In genomic region chr7:70678621-70679251, GRCh38 we compare ENCODE assay signal across 14 cellular contexts.
DNase-seq lines count a peak whose midpoint lies in the region; ATAC-seq, FAIRE-seq and TF ChIP-seq lines count a peak whose summit lies in the region.
"Had no signal": no experiment of that assay in that cellular context is flagged by ENCODE, and none has a peak within 500 bp of the region (broad histone marks: within the 10 kb centered on the region; RNA-seq: fewer than 3 reads in every experiment).

No MANE protein-coding gene starts in this region.

- H3K36me3 Mint-ChIP-seq in natural killer cell treated with Interleukin-12 subunit alpha and Interleukin-12 subunit beta and Interleukin-15 and Interleukin-18, amount 100 ng/mL, for 72 hours = no peaks in the 10 kb centered on the region
- no peaks in the 10 kb centered on the region for H3K36me3 Mint-ChIP-seq in CD14-positive monocyte

- H3K9me3 Mint-ChIP-seq in natural killer cell treated with Interleukin-12 subunit alpha and Interleukin-12 subunit beta and Interleukin-15 and Interleukin-18, amount 100 ng/mL, for 72 hours = no peaks in the 10 kb centered on the region
- H3K9me3 Mint-ChIP-seq in CD14-positive monocyte = no peaks in the 10 kb centered on the region

- in situ Hi-C loops in astrocyte of the spinal cord (cut with HindIII; ENCODE audit: low sequenced_read_pairs) = no loop called here

- FAIRE-seq in H54 (lab: Jason Lieb, UNC) = no peak

- intact Hi-C loops in CD14-positive monocyte (cut with micrococcal nuclease) = no loop called here

- TF ChIP-seq POLR2A in NB4 (IDR thresholded peaks at IDR 0.05; ENCODE audit: extremely low read depth, insufficient read length) (no peak), H54 (IDR thresholded peaks at IDR 0.05; ENCODE audit: low read depth, low read length) (no peak)

- no peak overlapping the region for H3K4me3 ChIP-seq in NB4 (ENCODE audit: low read depth, low read length)
- no peak overlapping the region for H3K4me3 ChIP-seq in astrocyte of the spinal cord (ENCODE audit: low read depth, low read length)
- H3K4me3 ChIP-seq: right atrium auricular region, thoracic aorta had no signal

- H3K27me3 Mint-ChIP-seq in natural killer cell treated with Interleukin-12 subunit alpha and Interleukin-12 subunit beta and Interleukin-15 and Interleukin-18, amount 100 ng/mL, for 72 hours = peaks cover 0 to 5% of the 10 kb centered on the region in 2 donors
- peaks cover 0 to 2% (median 0%) of the 10 kb centered on the region in 3 donors for H3K27me3 Mint-ChIP-seq in CD14-positive monocyte (ENCODE audit: low read depth in 3 of 3)

- ATAC-seq in natural killer cell treated with Interleukin-12 subunit alpha and Interleukin-12 subunit beta and Interleukin-15 and Interleukin-18, amount 100 ng/mL, for 72 hours = peak; percentile 37 to 52
- ATAC-seq in GM21528 (IDR thresholded peaks at IDR 0.05; ENCODE audit: low FRiP score, unreplicated experiment) = no peak

- peak overlapping the region; percentile 88 for H3K4me3 Mint-ChIP-seq in natural killer cell treated with Interleukin-12 subunit alpha and Interleukin-12 subunit beta and Interleukin-15 and Interleukin-18, amount 100 ng/mL, for 72 hours
- no peak overlapping the region for H3K4me3 Mint-ChIP-seq in CD14-positive monocyte

- TF ChIP-seq CTCF in NB4 (IDR thresholded peaks at IDR 0.05; ENCODE audit: low read depth, low read length) (no peak), astrocyte of the spinal cord (IDR thresholded peaks at IDR 0.05; ENCODE audit: low read depth, low read length) (no peak), CD14-positive monocyte (IDR thresholded peaks at IDR 0.05) (no peak)

- peaks cover 59 to 64% of the 10 kb centered on the region in 2 donors for H3K4me1 Mint-ChIP-seq in natural killer cell treated with Interleukin-12 subunit alpha and Interleukin-12 subunit beta and Interleukin-15 and Interleukin-18, amount 100 ng/mL, for 72 hours (ENCODE audit: low read depth in 2 of 2)
- peaks cover 17% of the 10 kb centered on the region for H3K4me1 Mint-ChIP-seq in CD14-positive monocyte

- peak overlapping the region; percentile 89 to 94 for H3K27ac Mint-ChIP-seq in natural killer cell treated with Interleukin-12 subunit alpha and Interleukin-12 subunit beta and Interleukin-15 and Interleukin-18, amount 100 ng/mL, for 72 hours
- H3K27ac Mint-ChIP-seq in CD14-positive monocyte = no peak overlapping the region

- DNase-seq in EL (peak; percentile 37), NB4 (ENCODE audit: low read depth) (peak; percentile 97), astrocyte of the spinal cord (ENCODE audit: low read depth, low spot score) (peak; percentile 89), pons (ENCODE audit: low spot score) (no peak), H54 (ENCODE audit: insufficient read length, low spot score) (no peak), CD14-positive monocyte (ENCODE audit: low spot score) (no peak)
- DNase-seq in natural killer cell treated with Interleukin-12 subunit alpha and Interleukin-12 subunit beta and Interleukin-15 and Interleukin-18, amount 100 ng/mL, for 72 hours (ENCODE audit: low spot score) = no peak
- DNase-seq: amygdala; effector CD8-positive, alpha-beta T cell; NCI-H1417 treated with DMSO at 0.1 percent for 48 hours; SW 1271 had no signal

Comparison
In these comparisons a context has a peak if more than half of its experiments do, and no peak if none do; other contexts are left out.
1. DNase-seq: peak in EL (single experiment), NB4 (single experiment) and astrocyte of the spinal cord (single experiment); none in natural killer cell treated with Interleukin-12 subunit alpha and Interleukin-12 subunit beta and Interleukin-15 and Interleukin-18, amount 100 ng/mL, for 72 hours (single experiment), pons (single experiment), H54 (single experiment) and CD14-positive monocyte (single experiment).
2. H3K27ac Mint-ChIP-seq: peak in natural killer cell treated with Interleukin-12 subunit alpha and Interleukin-12 subunit beta and Interleukin-15 and Interleukin-18, amount 100 ng/mL, for 72 hours (2 of 2); none in CD14-positive monocyte (0 of 7).